18 cellular contexts compared by ENCODE assay signal in genomic region chr16:53782148-53782547, GRCh38.
DNase-seq lines count a peak whose midpoint lies in the region; ATAC-seq, FAIRE-seq and TF ChIP-seq lines count a peak whose summit lies in the region.
"Had no signal": no experiment of that assay in that cellular context is flagged by ENCODE, and none has a peak within 500 bp of the region (broad histone marks: within the 10 kb centered on the region; RNA-seq: fewer than 3 reads in every experiment).

No MANE protein-coding gene starts in this region.

- no peak for TF ChIP-seq POLR2A in A549 (IDR thresholded peaks at IDR 0.05; ENCODE audit: low read length)

- H3K27me3 ChIP-seq in bronchial epithelial cell (ENCODE audit: control insufficient read depth, insufficient read depth, low read length): no peaks in the 10 kb centered on the region

- H3K36me3 Mint-ChIP-seq in HFFc6 (ENCODE audit: low read depth): no peaks in the 10 kb centered on the region

- FAIRE-seq in A549 (lab: Jason Lieb, UNC) (no peak), bronchial epithelial cell (lab: Jason Lieb, UNC) (no peak), D721Med (lab: Jason Lieb, UNC) (no peak)
- FAIRE-seq: A204.1, GM12878, GM18507, H54 had no signal

- H3K36me3 ChIP-seq in bronchial epithelial cell (ENCODE audit: control insufficient read depth, insufficient read depth, low read length): no peaks in the 10 kb centered on the region

- no peak overlapping the region for H3K27ac Mint-ChIP-seq in HFFc6
- H3K27ac Mint-ChIP-seq: IgD-negative memory B cell had no signal

- no peaks in the 10 kb centered on the region for H3K9me3 Mint-ChIP-seq in HFFc6
- H3K9me3 Mint-ChIP-seq: CD8-positive, alpha-beta memory T cell; IgD-negative memory B cell had no signal

- peaks cover 68% of the 10 kb centered on the region for H3K4me1 ChIP-seq in A549

- POLR2A ChIA-PET in A549 (lab: Yijun Ruan, JAX): no interaction called here

- WGBS in A549 (ENCODE audit: missing lambda C conversion rate): 89% methylated on average over 3 of the region's 3 CpGs

- CTCF ChIA-PET in A549 (lab: Yijun Ruan, JAX): interaction anchor here (1.0 to 1.2 kb wide), 3 partner anchors 9 to 351 kb away, joined by 3 to 4 read pairs (median 3); no protein-coding TSS in a partner anchor

- H3K4me3 ChIP-seq in A549 (no peak overlapping the region), bronchial epithelial cell (ENCODE audit: low read depth, low read length) (no peak overlapping the region)
- H3K4me3 ChIP-seq: GM12878, GM23248 had no signal

- no peak overlapping the region for H3K4me3 Mint-ChIP-seq in HFFc6
- H3K4me3 Mint-ChIP-seq: CD14-positive monocyte; CD8-positive, alpha-beta memory T cell; IgD-negative memory B cell had no signal

- TF ChIP-seq EP300 in A549 (IDR thresholded peaks at IDR 0.05): no peak

- peak overlapping the region; percentile 56 to 59; a peak in 4 of 6 replicates for H3K27ac ChIP-seq in A549
- H3K27ac ChIP-seq: GM23248 had no signal

- no peak overlapping the region; the same call in 2 of the 3 replicates for H3K4me2 ChIP-seq in A549

- H3K27me3 Mint-ChIP-seq in HFFc6 (ENCODE audit: insufficient read depth): no peaks in the 10 kb centered on the region; the same call in 1 of the 2 replicates
- H3K27me3 Mint-ChIP-seq: CD8-positive, alpha-beta memory T cell; IgD-negative memory B cell had no signal

- no peaks in the 10 kb centered on the region for H3K9me3 ChIP-seq in A549
- H3K9me3 ChIP-seq: Caco-2 had no signal

- ATAC-seq in A549: no peak
- ATAC-seq: GM12878 had no signal

- DNase-seq in A549 (ENCODE audit: low read depth in 1 of 2, low spot score in 1 of 2) (no peak), M059J (ENCODE audit: low read depth) (peak; percentile 65), SW480 (ENCODE audit: low spot score) (peak; percentile 9), bronchial epithelial cell (ENCODE audit: low read depth) (peak; percentile 35), HFFc6 (no peak), ecto neural progenitor cell (ENCODE audit: low spot score) (no peak), SKM-1 treated with dmso at 0.1 percent for 144 hours (lab: John Stamatoyannopoulos, UW; ENCODE audit: unreplicated experiment) (no peak), D721Med (ENCODE audit: insufficient read length, low spot score) (no peak)
- DNase-seq: Caco-2; CD8-positive, alpha-beta memory T cell; DMS 273 treated with DMSO at 0.1 percent for 48 hours; GM23248 had no signal

- TF ChIP-seq CTCF in A549 (IDR thresholded peaks at IDR 0.05) (no peak), bronchial epithelial cell (IDR thresholded peaks at IDR 0.05; ENCODE audit: insufficient read depth, low read length, severe bottlenecking) (no peak), HFFc6 (IDR thresholded peaks at IDR 0.05) (no peak), D721Med (IDR thresholded peaks at IDR 0.05; ENCODE audit: insufficient read depth, missing control alignments) (no peak)

- peaks cover 64% of the 10 kb centered on the region for H3K4me1 Mint-ChIP-seq in HFFc6 (ENCODE audit: low read depth)

- TF ChIP-seq RAD21 in A549 (conservative IDR thresholded peaks at IDR 0.05 in 1 of 2, IDR thresholded peaks at IDR 0.05 in 1 of 2): no peak

TF ChIP-seq in A549, 52 proteins besides CTCF, POLR2A, EP300 and RAD21:
- TF ChIP-seq, protein P1, sequence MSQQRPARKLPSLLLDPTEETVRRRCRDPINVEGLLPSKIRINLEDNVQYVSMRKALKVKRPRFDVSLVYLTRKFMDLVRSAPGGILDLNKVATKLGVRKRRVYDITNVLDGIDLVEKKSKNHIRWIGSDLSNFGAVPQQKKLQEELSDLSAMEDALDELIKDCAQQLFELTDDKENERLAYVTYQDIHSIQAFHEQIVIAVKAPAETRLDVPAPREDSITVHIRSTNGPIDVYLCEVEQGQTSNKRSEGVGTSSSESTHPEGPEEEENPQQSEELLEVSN (IDR thresholded peaks at IDR 0.05; ENCODE audit: borderline replicate concordance, low read depth): no peak
- TF ChIP-seq RCOR1 (IDR thresholded peaks at IDR 0.05; ENCODE audit: low read depth, low read length) (no peak), CBX8 (IDR thresholded peaks at IDR 0.05) (no peak)

Comparison
In these comparisons a context has a peak if more than half of its experiments do, and no peak if none do; other contexts are left out.
1. DNase-seq: peak in M059J (single experiment), SW480 (single experiment) and bronchial epithelial cell (single experiment); none in A549 (0 of 2), HFFc6 (single experiment), ecto neural progenitor cell (single experiment), SKM-1 treated with dmso at 0.1 percent for 144 hours (single experiment) and D721Med (single experiment).